Comparison of ENCODE assay signal across 7 cellular contexts in genomic region chr1:9196129-9197040, GRCh38. TPM values are rescaled to one million over a fixed set of nuclear protein-coding genes. Genes with fewer than 3 reads are reported as not detected.
DNase-seq lines count a peak whose midpoint lies in the region; ATAC-seq and TF ChIP-seq lines count a peak whose summit lies in the region.

No MANE protein-coding gene starts in this region.

- H3K27me3 ChIP-seq in SJSA1 (replicated peaks): peaks cover 17% of the 10 kb centered on the region
- H3K27me3 ChIP-seq in uterus: no peaks in the 10 kb centered on the region

- H3K4me3 ChIP-seq in GM12865 (ENCODE audit: low read depth, low read length) (peak overlapping the region; percentile 13; the same call in 1 of the 2 replicates), SJSA1 (no peak overlapping the region), uterus (no peak overlapping the region)

- DNase-seq in GM12865 (ENCODE audit: low read depth): peak; percentile 90
- DNase-seq in HT1080 (ENCODE audit: low read depth): peak; percentile 79
- DNase-seq in SJSA1 (ENCODE audit: low read depth in 1 of 2, low spot score in 2 of 2): peak; percentile 61 to 64
- peak; percentile 57 for DNase-seq in activated naive CD4-positive, alpha-beta T cell treated with anti-CD3 and anti-CD28 coated beads, Interleukin-2, amount 50 U/mL, for 16 hours
- DNase-seq in Right ventricle myocardium superior: peak; percentile 74
- peak; percentile 77 for DNase-seq in putamen (ENCODE audit: low spot score)
- DNase-seq in uterus: peak; percentile 72 to 76

- no peaks in the 10 kb centered on the region for H3K36me3 ChIP-seq in SJSA1
- H3K36me3 ChIP-seq in uterus: no peaks in the 10 kb centered on the region

- H3K27ac ChIP-seq in SJSA1 (no peak overlapping the region), uterus (peak overlapping the region; percentile 47 to 57)

- H3K4me1 ChIP-seq in SJSA1 (replicated peaks): peaks cover 18% of the 10 kb centered on the region
- no peaks in the 10 kb centered on the region for H3K4me1 ChIP-seq in uterus

- H3K9me3 ChIP-seq in SJSA1 (replicated peaks): no peaks in the 10 kb centered on the region
- no peaks in the 10 kb centered on the region for H3K9me3 ChIP-seq in uterus

- intact Hi-C loops in Right ventricle myocardium superior (cut with DNase I) (loop anchor here (2.0 to 10.0 kb wide), 2 partner anchors 52 to 86 kb away; no protein-coding TSS in a partner anchor), uterus (cut with DNase I; ENCODE audit: low total_unique reads) (loop anchor here (10.0 kb wide), 1 partner anchor 52 kb away; no protein-coding TSS in a partner anchor)

- ATAC-seq in Right ventricle myocardium superior (ENCODE audit: poor library complexity): peak; percentile 82

- no peak for TF ChIP-seq POLR2A in uterus (IDR thresholded peaks at IDR 0.05)

- TF ChIP-seq CTCF in GM12865 (IDR thresholded peaks at IDR 0.05; ENCODE audit: insufficient read depth, low read depth, low read length, missing control alignments): peak; percentile 78
- peak; percentile 74 to 87 (median 85) for TF ChIP-seq CTCF in uterus (IDR thresholded peaks at IDR 0.05)

RNA-seq across cellular contexts. Expression of gene H6PD, which starts 38.2 kb away (rescaled TPM):
- total RNA-seq in HT1080 (2014; rRNA removed; shearing (Covaris generic)): 5.6 and 7.3 TPM in 2 replicates
- polyA plus RNA-seq in HT1080 (2015; cell fraction: cytosol; rRNA removed): 16.8 and 18.5 TPM in 2 replicates
- 25.8 and 30.7 TPM in 2 replicates for polyA plus RNA-seq in HT1080 (2015; cell fraction: nucleus; rRNA removed)
- 12.2 and 12.6 TPM in 2 replicates for total RNA-seq in SJSA1 (2014; rRNA removed; shearing (Covaris generic))
- total RNA-seq in Right ventricle myocardium superior (20.9 TPM), uterus (100 to 1,000 TPM in 1 of 4 donors, 10 to 100 TPM in 3; 28.4 to 107 (median 49.7) TPM)
